8 cellular contexts compared by ENCODE assay signal in genomic region chr17:8222380-8222629, GRCh38. TPM values are rescaled to one million over a fixed set of nuclear protein-coding genes. Genes with fewer than 3 reads are reported as not detected.
A peak's percentile ranks its signal among the peaks of the same experiment; 100 is the strongest.
DNase-seq lines count a peak whose midpoint lies in the region; ATAC-seq, FAIRE-seq and TF ChIP-seq lines count a peak whose summit lies in the region.

No MANE protein-coding gene starts in this region.

- peak overlapping the region; percentile 94 for H3K4me2 ChIP-seq in A549

- TF ChIP-seq CTCF in A549 (IDR thresholded peaks at IDR 0.05) (no peak), liver (IDR thresholded peaks at IDR 0.05; ENCODE audit: low read depth, low read length, missing input control) (no peak), type B pancreatic cell (conservative IDR thresholded peaks at IDR 0.05) (no peak)

- POLR2A ChIA-PET in A549 (lab: Yijun Ruan, JAX) = interaction anchor here (0.6 to 7.9 kb wide), 17 partner anchors 12 to 103 kb away, joined by 3 to 159 read pairs (median 6); partner anchors contain the start of genes AURKB, BORCS6, CTC1 and PFAS

- TF ChIP-seq EP300 in A549 (IDR thresholded peaks at IDR 0.05) = no peak

- H3K9me3 Mint-ChIP-seq in activated naive CD8-positive, alpha-beta T cell treated with anti-CD3 and anti-CD28 coated beads, Interleukin-2, amount 50 U/mL, for 24 hours = no peaks in the 10 kb centered on the region
- H3K9me3 Mint-ChIP-seq in type B pancreatic cell = no peaks in the 10 kb centered on the region

- H3K4me3 Mint-ChIP-seq in activated naive CD8-positive, alpha-beta T cell treated with anti-CD3 and anti-CD28 coated beads, Interleukin-2, amount 50 U/mL, for 24 hours = peak overlapping the region; percentile 97
- peak overlapping the region; percentile 98 for H3K4me3 Mint-ChIP-seq in type B pancreatic cell

- H3K27ac ChIP-seq in A549 (peak overlapping the region; percentile 95 to 97), liver (ENCODE audit: low read depth in 1 of 2, low read length in 2 of 2) (peak overlapping the region; percentile 82 to 93)

- no peak for FAIRE-seq in A549 (lab: Jason Lieb, UNC)

- H3K9me3 ChIP-seq in A549 (no peaks in the 10 kb centered on the region), liver (ENCODE audit: control insufficient read depth in 4 of 4, low read length in 3 of 4) (no peaks in the 10 kb centered on the region)

- no peaks in the 10 kb centered on the region for H3K27me3 ChIP-seq in liver (ENCODE audit: control insufficient read depth in 4 of 4, insufficient read depth in 4 of 4, low read length in 3 of 4)

- no peak for DNase-seq in A549 (ENCODE audit: low read depth in 1 of 2, low spot score in 1 of 2)
- DNase-seq in activated naive CD8-positive, alpha-beta T cell treated with anti-CD3 and anti-CD28 coated beads, Interleukin-2, amount 50 U/mL, for 24 hours = no peak
- no peak for DNase-seq in type B pancreatic cell (ENCODE audit: extremely low spot score, unreplicated experiment)
- DNase-seq in NCI-H524 (lab: John Stamatoyannopoulos, UW) = no peak
- DNase-seq in NCI-H146 treated with DMSO at 0.1 percent for 48 hours (lab: John Stamatoyannopoulos, UW; ENCODE audit: unreplicated experiment) = no peak

- 3% methylated on average over 9 of the region's 9 CpGs for WGBS in A549 (ENCODE audit: missing lambda C conversion rate)
- under 1% methylated on average over 9 of the region's 9 CpGs for WGBS in liver

- TF ChIP-seq RAD21 in A549 (conservative IDR thresholded peaks at IDR 0.05 in 1 of 2, IDR thresholded peaks at IDR 0.05 in 1 of 2) (no peak), liver (IDR thresholded peaks at IDR 0.05) (no peak)

- peaks cover 26% of the 10 kb centered on the region for H3K27me3 Mint-ChIP-seq in activated naive CD8-positive, alpha-beta T cell treated with anti-CD3 and anti-CD28 coated beads, Interleukin-2, amount 50 U/mL, for 24 hours
- H3K27me3 Mint-ChIP-seq in type B pancreatic cell = peaks cover 38% of the 10 kb centered on the region

- ATAC-seq in A549 (peak in 1 of 2 experiments; percentile 21; a peak in 2 of 6 replicates), GM18907 (IDR thresholded peaks at IDR 0.05; ENCODE audit: unreplicated experiment) (peak; percentile 30), HG03354 (IDR thresholded peaks at IDR 0.05; ENCODE audit: poor library complexity, severe bottlenecking, unreplicated experiment) (peak; percentile 30)
- ATAC-seq in activated naive CD8-positive, alpha-beta T cell treated with anti-CD3 and anti-CD28 coated beads, Interleukin-2, amount 50 U/mL, for 24 hours = peak; percentile 39

- H3K4me3 ChIP-seq in A549 (peak overlapping the region; percentile 78), liver (ENCODE audit: low read depth in 1 of 3, low read length in 3 of 3) (peak overlapping the region; percentile 60 to 77 (median 67))

- peak overlapping the region; percentile 99 for H3K27ac Mint-ChIP-seq in activated naive CD8-positive, alpha-beta T cell treated with anti-CD3 and anti-CD28 coated beads, Interleukin-2, amount 50 U/mL, for 24 hours
- peak overlapping the region; percentile 100 for H3K27ac Mint-ChIP-seq in type B pancreatic cell

- peaks cover 60% of the 10 kb centered on the region for H3K4me1 Mint-ChIP-seq in activated naive CD8-positive, alpha-beta T cell treated with anti-CD3 and anti-CD28 coated beads, Interleukin-2, amount 50 U/mL, for 24 hours
- H3K4me1 Mint-ChIP-seq in type B pancreatic cell (ENCODE audit: unreplicated experiment) = peaks cover 37% of the 10 kb centered on the region

- TF ChIP-seq POLR2A in A549 (IDR thresholded peaks at IDR 0.05; ENCODE audit: low read length) = no peak

- H3K36me3 ChIP-seq in liver (ENCODE audit: control insufficient read depth in 4 of 4, insufficient read depth in 3 of 4, low read depth in 1 of 4, low read length in 3 of 4) = peaks cover 0 to 3% (median under 1%) of the 10 kb centered on the region in 4 donors

- H3K9ac ChIP-seq in liver (ENCODE audit: low read depth in 1 of 2, low read length in 2 of 2) = peak overlapping the region; percentile 32 to 91

- H3K4me1 ChIP-seq in A549 = peaks cover 28% of the 10 kb centered on the region
- peaks cover 4 to 25% (median 15%) of the 10 kb centered on the region in 4 donors for H3K4me1 ChIP-seq in liver (ENCODE audit: control insufficient read depth in 4 of 4, insufficient read depth in 4 of 4, low read length in 3 of 4)

- H3K36me3 Mint-ChIP-seq in activated naive CD8-positive, alpha-beta T cell treated with anti-CD3 and anti-CD28 coated beads, Interleukin-2, amount 50 U/mL, for 24 hours (ENCODE audit: low read depth) = peaks cover 27% of the 10 kb centered on the region
- peaks cover 17% of the 10 kb centered on the region for H3K36me3 Mint-ChIP-seq in type B pancreatic cell

- CTCF ChIA-PET in A549 (lab: Yijun Ruan, JAX) = interaction anchor here (0.8 to 12.0 kb wide), 20 partner anchors 10 to 149 kb away, joined by 3 to 160 read pairs (median 6); partner anchors contain the start of genes AURKB, CTC1, PFAS and SLC25A35

TF ChIP-seq in A549, 52 proteins besides CTCF, POLR2A, EP300 and RAD21 (continues in another document):
- TF ChIP-seq PBX3 (IDR thresholded peaks at IDR 0.05) = peak; percentile 93

TF ChIP-seq in liver, 16 proteins besides CTCF, POLR2A, EP300 and RAD21:
- TF ChIP-seq MAX (IDR thresholded peaks at IDR 0.05) (no peak), JUND (IDR thresholded peaks at IDR 0.05) (peak in 1 of 2 donors; percentile 10), HNF4A (conservative IDR thresholded peaks at IDR 0.05) (peak in 1 of 2 donors; percentile 1), FOXA2 (IDR thresholded peaks at IDR 0.05) (peak; percentile 17)

RNA-seq across cellular contexts. Expression of gene AURKB, which starts 11.9 kb away (rescaled TPM):
- polyA plus RNA-seq in A549 (2011; rRNA removed) (51.0 and 59.5 TPM in 2 replicates), A549 (2017; fragmentation: RNase III; extraction: RNeasy Plus Mini Kit Qiagen cat#74134 plus additional on column Dnase treatment) (124 to 137 TPM (median 130 TPM) in 3 replicates), liver (1 to 10 TPM; 1.8 to 4.3 TPM)
- 161 and 188 TPM in 2 replicates for polyA plus RNA-seq in A549 (2012; cell fraction: cytosol; rRNA removed)
- polyA plus RNA-seq in A549 (2012; cell fraction: nucleus; rRNA removed) = 627 and 727 TPM in 2 replicates
- polyA minus RNA-seq in A549 (2011; rRNA and poly(A)+ RNA removed) = 58.8 and 80.3 TPM in 2 replicates
- total RNA-seq in liver (10 to 100 TPM in 1 of 2 donors, under 1 TPM in 1; 0.42 to 25.9 TPM), type B pancreatic cell (ENCODE audit: low replicate concordance) (35.0 and 108 TPM in 2 replicates)

RNA-seq across cellular contexts. Expression of gene CTC1, which starts 25.6 kb away (rescaled TPM):
- polyA plus RNA-seq in A549 (2011; rRNA removed) = 21.9 and 32.7 TPM in 2 replicates
- 15.5 and 16.9 TPM in 2 replicates for polyA plus RNA-seq in A549 (2012; cell fraction: cytosol; rRNA removed)
- 77.7 and 112 TPM in 2 replicates for polyA plus RNA-seq in A549 (2012; cell fraction: nucleus; rRNA removed)
- 14.9 to 21.7 TPM (median 19.7 TPM) in 3 replicates for polyA plus RNA-seq in A549 (2017; fragmentation: RNase III; extraction: RNeasy Plus Mini Kit Qiagen cat#74134 plus additional on column Dnase treatment)
- 51.7 and 53.5 TPM in 2 replicates for polyA minus RNA-seq in A549 (2011; rRNA and poly(A)+ RNA removed)
- total RNA-seq in liver = 10 to 100 TPM in 1 of 2 donors, 1 to 10 TPM in 1; 5.9 to 10.0 TPM
- 1 to 10 TPM; 5.5 to 9.3 TPM for polyA plus RNA-seq in liver
- 42.6 and 43.1 TPM in 2 replicates for total RNA-seq in type B pancreatic cell (ENCODE audit: low replicate concordance)

RNA-seq across cellular contexts. Expression of gene PFAS, which starts 26.8 kb away (rescaled TPM):
- polyA plus RNA-seq in A549 (2011; rRNA removed) (51.9 and 64.5 TPM in 2 replicates), A549 (2017; fragmentation: RNase III; extraction: RNeasy Plus Mini Kit Qiagen cat#74134 plus additional on column Dnase treatment) (58.2 to 60.1 TPM (median 59.2 TPM) in 3 replicates), liver (1 to 10 TPM; 6.0 to 7.9 TPM)
- 53.2 and 60.4 TPM in 2 replicates for polyA plus RNA-seq in A549 (2012; cell fraction: cytosol; rRNA removed)
- polyA plus RNA-seq in A549 (2012; cell fraction: nucleus; rRNA removed) = 320 and 331 TPM in 2 replicates
- polyA minus RNA-seq in A549 (2011; rRNA and poly(A)+ RNA removed) = 118 and 167 TPM in 2 replicates
- total RNA-seq in liver (10 to 100 TPM; 13.7 to 18.5 TPM), type B pancreatic cell (ENCODE audit: low replicate concordance) (54.5 and 117 TPM in 2 replicates)

RNA-seq across cellular contexts. Expression of gene BORCS6, which starts 32.3 kb away (rescaled TPM):
- polyA plus RNA-seq in A549 (2011; rRNA removed) (3.0 and 3.3 TPM in 2 replicates), A549 (2017; fragmentation: RNase III; extraction: RNeasy Plus Mini Kit Qiagen cat#74134 plus additional on column Dnase treatment) (4.1 to 6.6 TPM (median 6.1 TPM) in 3 replicates), liver (1 to 10 TPM; 4.1 to 6.4 TPM)
- polyA plus RNA-seq in A549 (2012; cell fraction: cytosol; rRNA removed) = 4.7 and 6.0 TPM in 2 replicates
- 5.1 and 6.7 TPM in 2 replicates for polyA plus RNA-seq in A549 (2012; cell fraction: nucleus; rRNA removed)
- 3.4 and 3.8 TPM in 2 replicates for polyA minus RNA-seq in A549 (2011; rRNA and poly(A)+ RNA removed)
- total RNA-seq in liver (1 to 10 TPM; 5.1 to 6.8 TPM), type B pancreatic cell (ENCODE audit: low replicate concordance) (4.8 and 6.9 TPM in 2 replicates)

RNA-seq across cellular contexts. Expression of gene TMEM107, which starts 46.1 kb away (rescaled TPM):
- polyA plus RNA-seq in A549 (2011; rRNA removed) = 21.8 and 22.8 TPM in 2 replicates
- 27.0 and 28.5 TPM in 2 replicates for polyA plus RNA-seq in A549 (2012; cell fraction: cytosol; rRNA removed)
- 17.3 and 18.3 TPM in 2 replicates for polyA plus RNA-seq in A549 (2012; cell fraction: nucleus; rRNA removed)
- polyA plus RNA-seq in A549 (2017; fragmentation: RNase III; extraction: RNeasy Plus Mini Kit Qiagen cat#74134 plus additional on column Dnase treatment) = 16.0 to 19.2 TPM (median 17.0 TPM) in 3 replicates
- polyA minus RNA-seq in A549 (2011; rRNA and poly(A)+ RNA removed) = 94.8 and 135 TPM in 2 replicates
- 1 to 10 TPM; 4.5 to 8.4 TPM for total RNA-seq in liver
- polyA plus RNA-seq in liver = 1 to 10 TPM; 3.0 to 3.9 TPM
- 19.1 and 22.1 TPM in 2 replicates for total RNA-seq in type B pancreatic cell (ENCODE audit: low replicate concordance)
